In the genomic region with DNA sequence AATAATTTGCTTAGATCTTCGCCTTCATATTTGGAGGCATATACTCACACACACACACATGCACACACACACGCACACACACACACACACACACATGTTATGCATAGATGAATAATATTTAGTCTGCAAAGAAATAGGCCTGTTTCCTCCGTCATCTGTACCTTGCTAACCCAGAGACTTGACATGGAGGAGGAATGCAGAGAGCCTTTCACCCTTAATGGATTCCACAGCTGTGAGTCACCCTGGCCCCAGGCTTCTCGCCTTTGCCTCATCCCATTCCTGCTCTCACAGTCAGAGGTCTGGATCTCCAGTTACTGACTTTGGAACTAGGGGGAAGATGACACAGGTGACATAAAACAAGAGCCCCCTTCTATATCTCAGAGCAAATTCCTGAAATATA, we compare ENCODE assay signal across 10 cellular contexts. TPM values are rescaled to one million over a fixed set of nuclear protein-coding genes. Genes with fewer than 3 reads are reported as not detected.
DNase-seq lines count a peak whose midpoint lies in the region; ATAC-seq, FAIRE-seq and TF ChIP-seq lines count a peak whose summit lies in the region.
"Had no signal": no experiment of that assay in that cellular context is flagged by ENCODE, and none has a peak within 500 bp of the region (broad histone marks: within the 10 kb centered on the region; RNA-seq: fewer than 3 reads in every experiment).

No MANE protein-coding gene starts in this region.

- H3K4me3 ChIP-seq in adipocyte (ENCODE audit: low read length) = peak overlapping the region; percentile 18
- H3K4me3 ChIP-seq in right atrium auricular region = no peak overlapping the region
- no peak overlapping the region for H3K4me3 ChIP-seq in retinal pigment epithelial cell (ENCODE audit: low read length)

- H3K4me1 ChIP-seq in adipocyte (ENCODE audit: control insufficient read depth, insufficient read depth, low read length) = peaks cover 47% of the 10 kb centered on the region
- H3K4me1 ChIP-seq in right atrium auricular region = peaks cover 0 to 38% of the 10 kb centered on the region in 2 donors

- ATAC-seq in stimulated activated naive B cell treated with anti-CD40 and anti-IgM and Interleukin-4, amounts not matched to agents 10 μg/mL and 1 μg/mL and 100 μg/mL, for 72 hours (replicated peaks) = no peak

- no peak overlapping the region for H3K4me3 Mint-ChIP-seq in stimulated activated naive B cell treated with anti-CD40 and anti-IgM and Interleukin-4, amounts not matched to agents 10 μg/mL and 1 μg/mL and 100 μg/mL, for 72 hours
- H3K4me3 Mint-ChIP-seq: activated CD4-positive, alpha-beta T cell treated with anti-CD3 and anti-CD28 coated beads, Interleukin-2, amount 10 ng/mL, durations not matched to agents 24 days and 14 days had no signal

- DNase-seq in H54 (ENCODE audit: insufficient read length, low spot score) (peak; percentile 84), adipocyte (ENCODE audit: low read depth) (peak; percentile 95), right atrium auricular region (ENCODE audit: low spot score) (no peak), retinal pigment epithelial cell (ENCODE audit: low read depth) (peak; percentile 93), cerebellar cortex (ENCODE audit: low spot score) (no peak), NAMALWA (ENCODE audit: low spot score) (no peak)
- DNase-seq in stimulated activated naive B cell treated with anti-CD40 and anti-IgM and Interleukin-4, amounts not matched to agents 10 μg/mL and 1 μg/mL and 100 μg/mL, for 72 hours = no peak
- no peak for DNase-seq in stimulated activated CD4-positive, alpha-beta T cell treated with anti-CD3 and anti-CD28 coated beads, Interleukin-2, amount 100 ng/mL, for 48 hours
- DNase-seq: activated CD4-positive, alpha-beta T cell treated with anti-CD3 and anti-CD28 coated beads, Interleukin-2, amount 10 ng/mL, durations not matched to agents 24 days and 14 days had no signal

- H3K9me3 ChIP-seq in adipocyte (ENCODE audit: control insufficient read depth, low read length) (no peaks in the 10 kb centered on the region), right atrium auricular region (no peaks in the 10 kb centered on the region)

- H3K4me1 Mint-ChIP-seq in stimulated activated naive B cell treated with anti-CD40 and anti-IgM and Interleukin-4, amounts not matched to agents 10 μg/mL and 1 μg/mL and 100 μg/mL, for 72 hours = no peaks in the 10 kb centered on the region
- H3K4me1 Mint-ChIP-seq: activated CD4-positive, alpha-beta T cell treated with anti-CD3 and anti-CD28 coated beads, Interleukin-2, amount 10 ng/mL, durations not matched to agents 24 days and 14 days had no signal

- H3K36me3 Mint-ChIP-seq in stimulated activated naive B cell treated with anti-CD40 and anti-IgM and Interleukin-4, amounts not matched to agents 10 μg/mL and 1 μg/mL and 100 μg/mL, for 72 hours = no peaks in the 10 kb centered on the region

- no peaks in the 10 kb centered on the region for H3K9me3 Mint-ChIP-seq in stimulated activated naive B cell treated with anti-CD40 and anti-IgM and Interleukin-4, amounts not matched to agents 10 μg/mL and 1 μg/mL and 100 μg/mL, for 72 hours

- TF ChIP-seq CTCF in right atrium auricular region (IDR thresholded peaks at IDR 0.05) (no peak), retinal pigment epithelial cell (conservative IDR thresholded peaks at IDR 0.05; ENCODE audit: low read depth, low read length) (no peak)

- H3K27me3 ChIP-seq in adipocyte (replicated peaks; ENCODE audit: control insufficient read depth, insufficient read depth, low read length) (no peaks in the 10 kb centered on the region), right atrium auricular region (no peaks in the 10 kb centered on the region)

- H3K27me3 Mint-ChIP-seq in stimulated activated naive B cell treated with anti-CD40 and anti-IgM and Interleukin-4, amounts not matched to agents 10 μg/mL and 1 μg/mL and 100 μg/mL, for 72 hours = no peaks in the 10 kb centered on the region
- H3K27me3 Mint-ChIP-seq: activated CD4-positive, alpha-beta T cell treated with anti-CD3 and anti-CD28 coated beads, Interleukin-2, amount 10 ng/mL, durations not matched to agents 24 days and 14 days had no signal

- no peak overlapping the region for H3K9ac ChIP-seq in adipocyte (ENCODE audit: low read length)
- H3K9ac ChIP-seq: KMS-11 had no signal

- no peak overlapping the region for H3K27ac Mint-ChIP-seq in stimulated activated naive B cell treated with anti-CD40 and anti-IgM and Interleukin-4, amounts not matched to agents 10 μg/mL and 1 μg/mL and 100 μg/mL, for 72 hours
- H3K27ac Mint-ChIP-seq: activated CD4-positive, alpha-beta T cell treated with anti-CD3 and anti-CD28 coated beads, Interleukin-2, amount 10 ng/mL, durations not matched to agents 24 days and 14 days had no signal

- peak overlapping the region; percentile 3 to 44 for H3K27ac ChIP-seq in right atrium auricular region
- H3K27ac ChIP-seq: KMS-11 had no signal

- no peaks in the 10 kb centered on the region for H3K36me3 ChIP-seq in adipocyte (ENCODE audit: control insufficient read depth, insufficient read depth, low read length, severe bottlenecking)
- H3K36me3 ChIP-seq in right atrium auricular region = no peaks in the 10 kb centered on the region

- peak; percentile 99 for FAIRE-seq in H54 (lab: Jason Lieb, UNC)

- no peak for TF ChIP-seq POLR2A in H54 (IDR thresholded peaks at IDR 0.05; ENCODE audit: low read depth, low read length)

RNA-seq across cellular contexts. Expression of a gene that starts 29.7 kb away (rescaled TPM):
- 10 to 100 TPM; 20.9 to 30.5 TPM for total RNA-seq in right atrium auricular region

Comparison
In these comparisons a context has a peak if more than half of its experiments do, and no peak if none do; other contexts are left out.
1. DNase-seq: peak in H54 (single experiment), adipocyte (single experiment) and retinal pigment epithelial cell (single experiment); none in right atrium auricular region (single experiment), stimulated activated naive B cell treated with anti-CD40 and anti-IgM and Interleukin-4, amounts not matched to agents 10 μg/mL and 1 μg/mL and 100 μg/mL, for 72 hours (single experiment), stimulated activated CD4-positive, alpha-beta T cell treated with anti-CD3 and anti-CD28 coated beads, Interleukin-2, amount 100 ng/mL, for 48 hours (0 of 2), cerebellar cortex (single experiment) and NAMALWA (single experiment).